ENCODE assay signal across 1 cellular context in the genomic region with DNA sequence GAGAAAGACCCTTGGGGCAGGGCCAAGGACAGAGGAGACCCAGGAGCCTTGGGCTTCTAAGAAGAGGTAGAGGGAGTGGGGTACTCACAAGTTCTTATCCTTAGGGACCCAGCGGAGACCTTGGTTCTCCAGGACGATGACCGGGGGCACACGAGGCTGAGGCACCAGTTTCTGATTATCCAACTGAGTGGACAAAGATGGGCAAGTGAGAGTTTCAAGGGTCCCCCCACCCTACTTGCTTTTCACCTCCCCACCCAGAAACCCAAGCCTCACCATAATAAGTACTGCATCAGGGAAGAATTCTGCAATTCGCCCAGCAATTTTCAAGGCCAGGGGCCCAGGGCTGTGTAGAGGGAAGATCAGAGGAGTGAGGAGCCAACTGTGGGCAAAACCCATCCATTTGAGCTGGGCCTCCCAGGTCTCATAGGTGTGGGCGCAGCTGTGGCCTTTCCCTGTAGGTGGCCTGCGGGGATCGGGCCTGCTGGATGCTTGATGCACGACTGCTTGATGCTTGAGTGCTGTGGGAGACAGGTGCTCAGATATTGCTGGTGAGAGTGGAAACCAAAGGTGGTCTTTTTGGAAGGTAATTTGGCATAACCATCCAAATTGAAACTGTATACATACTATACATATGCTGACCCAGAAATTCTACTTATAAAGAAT.
TF ChIP-seq lines count a peak whose summit lies in the region.

No MANE protein-coding gene starts in this region.

TF ChIP-seq in HepG2, 621 proteins besides CTCF, POLR2A, EP300 and RAD21 (continues in another document):
- TF ChIP-seq ZNF205 (CRISPR knock-in tag; IDR thresholded peaks at IDR 0.05) (no peak), ZNF44 (CRISPR knock-in tag; IDR thresholded peaks at IDR 0.05) (no peak), RCOR2 (CRISPR knock-in tag; IDR thresholded peaks at IDR 0.05) (no peak), CBFB (CRISPR knock-in tag; IDR thresholded peaks at IDR 0.05) (peak; percentile 45; the same call in 1 of the 2 replicates), ZNF709 (CRISPR knock-in tag; IDR thresholded peaks at IDR 0.05) (no peak), U2AF2 (IDR thresholded peaks at IDR 0.05; ENCODE audit: low read depth, low read length) (no peak), SAP130 (CRISPR knock-in tag; IDR thresholded peaks at IDR 0.05; ENCODE audit: low read depth) (peak; percentile 55), FOSL2 (CRISPR knock-in tag; IDR thresholded peaks at IDR 0.05) (no peak), IRX3 (CRISPR knock-in tag; IDR thresholded peaks at IDR 0.05; ENCODE audit: borderline replicate concordance, low read depth) (no peak), ZNF83 (CRISPR knock-in tag; IDR thresholded peaks at IDR 0.05; ENCODE audit: borderline replicate concordance) (no peak), ZNF274 (CRISPR knock-in tag; IDR thresholded peaks at IDR 0.05) (0 out of 2 replicates have a peak, but pooled peaks have one; percentile 40), POLR2G (IDR thresholded peaks at IDR 0.05; ENCODE audit: low read depth, low read length) (peak; percentile 25; the same call in 1 of the 2 replicates), KDM2A (CRISPR knock-in tag; IDR thresholded peaks at IDR 0.05; ENCODE audit: borderline replicate concordance, low read depth) (peak; percentile 55; the same call in 1 of the 2 replicates), MTA3 (CRISPR knock-in tag; IDR thresholded peaks at IDR 0.05) (peak; percentile 4; the same call in 1 of the 2 replicates), HES4 (CRISPR knock-in tag; IDR thresholded peaks at IDR 0.05; ENCODE audit: borderline replicate concordance) (no peak), ZFX (CRISPR knock-in tag; IDR thresholded peaks at IDR 0.05; ENCODE audit: low read depth) (peak; percentile 75), ONECUT2 (CRISPR knock-in tag; IDR thresholded peaks at IDR 0.05) (no peak), GZF1 (CRISPR knock-in tag; IDR thresholded peaks at IDR 0.05) (no peak), KAT7 (CRISPR knock-in tag; IDR thresholded peaks at IDR 0.05; ENCODE audit: borderline replicate concordance) (peak; percentile 15; the same call in 1 of the 2 replicates), ZSCAN29 (CRISPR knock-in tag; conservative IDR thresholded peaks at IDR 0.05) (no peak), MIXL1 (CRISPR knock-in tag; IDR thresholded peaks at IDR 0.05) (peak; percentile 57; the same call in 1 of the 2 replicates), ETV5 (CRISPR knock-in tag; IDR thresholded peaks at IDR 0.05; ENCODE audit: borderline replicate concordance) (no peak), ZNF230 (CRISPR knock-in tag; IDR thresholded peaks at IDR 0.05) (0 out of 2 replicates have a peak, but pooled peaks have one; percentile 57), PHF5A (CRISPR knock-in tag; IDR thresholded peaks at IDR 0.05; ENCODE audit: low read depth, unreplicated experiment) (no peak), ZBTB38 (CRISPR knock-in tag; IDR thresholded peaks at IDR 0.05) (peak; percentile 91), FOXA3 (CRISPR knock-in tag; IDR thresholded peaks at IDR 0.05) (0 out of 2 replicates have a peak, but pooled peaks have one; percentile 6), ZFY (CRISPR knock-in tag; IDR thresholded peaks at IDR 0.05) (peak; percentile 76), NFYB (CRISPR knock-in tag; IDR thresholded peaks at IDR 0.05) (no peak), MTA1 (CRISPR knock-in tag; IDR thresholded peaks at IDR 0.05; ENCODE audit: borderline replicate concordance) (peak; percentile 47; the same call in 1 of the 2 replicates), SOX6 (IDR thresholded peaks at IDR 0.05) (no peak), SOX6 (CRISPR knock-in tag; IDR thresholded peaks at IDR 0.05) (no peak), FOXO1 (CRISPR knock-in tag; IDR thresholded peaks at IDR 0.05) (0 out of 2 replicates have a peak, but pooled peaks have one; percentile 17), ZEB1 (IDR thresholded peaks at IDR 0.05; ENCODE audit: insufficient replicate concordance, low read depth) (no peak), KDM5B (CRISPR knock-in tag; IDR thresholded peaks at IDR 0.05; ENCODE audit: borderline replicate concordance) (peak; percentile 62; the same call in 1 of the 2 replicates), ZNF260 (CRISPR knock-in tag; IDR thresholded peaks at IDR 0.05; ENCODE audit: borderline replicate concordance, low read depth) (no peak)
- TF ChIP-seq, protein P1, sequence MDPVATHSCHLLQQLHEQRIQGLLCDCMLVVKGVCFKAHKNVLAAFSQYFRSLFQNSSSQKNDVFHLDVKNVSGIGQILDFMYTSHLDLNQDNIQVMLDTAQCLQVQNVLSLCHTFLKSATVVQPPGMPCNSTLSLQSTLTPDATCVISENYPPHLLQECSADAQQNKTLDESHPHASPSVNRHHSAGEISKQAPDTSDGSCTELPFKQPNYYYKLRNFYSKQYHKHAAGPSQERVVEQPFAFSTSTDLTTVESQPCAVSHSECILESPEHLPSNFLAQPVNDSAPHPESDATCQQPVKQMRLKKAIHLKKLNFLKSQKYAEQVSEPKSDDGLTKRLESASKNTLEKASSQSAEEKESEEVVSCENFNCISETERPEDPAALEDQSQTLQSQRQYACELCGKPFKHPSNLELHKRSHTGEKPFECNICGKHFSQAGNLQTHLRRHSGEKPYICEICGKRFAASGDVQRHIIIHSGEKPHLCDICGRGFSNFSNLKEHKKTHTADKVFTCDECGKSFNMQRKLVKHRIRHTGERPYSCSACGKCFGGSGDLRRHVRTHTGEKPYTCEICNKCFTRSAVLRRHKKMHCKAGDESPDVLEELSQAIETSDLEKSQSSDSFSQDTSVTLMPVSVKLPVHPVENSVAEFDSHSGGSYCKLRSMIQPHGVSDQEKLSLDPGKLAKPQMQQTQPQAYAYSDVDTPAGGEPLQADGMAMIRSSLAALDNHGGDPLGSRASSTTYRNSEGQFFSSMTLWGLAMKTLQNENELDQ (CRISPR knock-in tag; IDR thresholded peaks at IDR 0.05; ENCODE audit: borderline replicate concordance), result no peak
- TF ChIP-seq, protein P2, sequence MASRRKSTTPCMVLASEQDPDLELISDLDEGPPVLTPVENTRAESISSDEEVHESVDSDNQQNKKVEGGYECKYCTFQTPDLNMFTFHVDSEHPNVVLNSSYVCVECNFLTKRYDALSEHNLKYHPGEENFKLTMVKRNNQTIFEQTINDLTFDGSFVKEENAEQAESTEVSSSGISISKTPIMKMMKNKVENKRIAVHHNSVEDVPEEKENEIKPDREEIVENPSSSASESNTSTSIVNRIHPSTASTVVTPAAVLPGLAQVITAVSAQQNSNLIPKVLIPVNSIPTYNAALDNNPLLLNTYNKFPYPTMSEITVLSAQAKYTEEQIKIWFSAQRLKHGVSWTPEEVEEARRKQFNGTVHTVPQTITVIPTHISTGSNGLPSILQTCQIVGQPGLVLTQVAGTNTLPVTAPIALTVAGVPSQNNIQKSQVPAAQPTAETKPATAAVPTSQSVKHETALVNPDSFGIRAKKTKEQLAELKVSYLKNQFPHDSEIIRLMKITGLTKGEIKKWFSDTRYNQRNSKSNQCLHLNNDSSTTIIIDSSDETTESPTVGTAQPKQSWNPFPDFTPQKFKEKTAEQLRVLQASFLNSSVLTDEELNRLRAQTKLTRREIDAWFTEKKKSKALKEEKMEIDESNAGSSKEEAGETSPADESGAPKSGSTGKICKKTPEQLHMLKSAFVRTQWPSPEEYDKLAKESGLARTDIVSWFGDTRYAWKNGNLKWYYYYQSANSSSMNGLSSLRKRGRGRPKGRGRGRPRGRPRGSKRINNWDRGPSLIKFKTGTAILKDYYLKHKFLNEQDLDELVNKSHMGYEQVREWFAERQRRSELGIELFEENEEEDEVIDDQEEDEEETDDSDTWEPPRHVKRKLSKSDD (CRISPR knock-in tag; IDR thresholded peaks at IDR 0.05; ENCODE audit: low read depth), result no peak
- TF ChIP-seq, protein P3, sequence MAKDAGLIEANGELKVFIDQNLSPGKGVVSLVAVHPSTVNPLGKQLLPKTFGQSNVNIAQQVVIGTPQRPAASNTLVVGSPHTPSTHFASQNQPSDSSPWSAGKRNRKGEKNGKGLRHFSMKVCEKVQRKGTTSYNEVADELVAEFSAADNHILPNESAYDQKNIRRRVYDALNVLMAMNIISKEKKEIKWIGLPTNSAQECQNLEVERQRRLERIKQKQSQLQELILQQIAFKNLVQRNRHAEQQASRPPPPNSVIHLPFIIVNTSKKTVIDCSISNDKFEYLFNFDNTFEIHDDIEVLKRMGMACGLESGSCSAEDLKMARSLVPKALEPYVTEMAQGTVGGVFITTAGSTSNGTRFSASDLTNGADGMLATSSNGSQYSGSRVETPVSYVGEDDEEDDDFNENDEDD (CRISPR knock-in tag; IDR thresholded peaks at IDR 0.05; ENCODE audit: borderline replicate concordance), result peak; percentile 35; the same call in 1 of the 2 replicates
- TF ChIP-seq, protein P4, sequence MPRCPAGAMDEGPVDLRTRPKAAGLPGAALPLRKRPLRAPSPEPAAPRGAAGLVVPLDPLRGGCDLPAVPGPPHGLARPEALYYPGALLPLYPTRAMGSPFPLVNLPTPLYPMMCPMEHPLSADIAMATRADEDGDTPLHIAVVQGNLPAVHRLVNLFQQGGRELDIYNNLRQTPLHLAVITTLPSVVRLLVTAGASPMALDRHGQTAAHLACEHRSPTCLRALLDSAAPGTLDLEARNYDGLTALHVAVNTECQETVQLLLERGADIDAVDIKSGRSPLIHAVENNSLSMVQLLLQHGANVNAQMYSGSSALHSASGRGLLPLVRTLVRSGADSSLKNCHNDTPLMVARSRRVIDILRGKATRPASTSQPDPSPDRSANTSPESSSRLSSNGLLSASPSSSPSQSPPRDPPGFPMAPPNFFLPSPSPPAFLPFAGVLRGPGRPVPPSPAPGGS (CRISPR knock-in tag; IDR thresholded peaks at IDR 0.05), result 0 out of 2 replicates have a peak, but pooled peaks have one; percentile 50
- TF ChIP-seq, protein P5, sequence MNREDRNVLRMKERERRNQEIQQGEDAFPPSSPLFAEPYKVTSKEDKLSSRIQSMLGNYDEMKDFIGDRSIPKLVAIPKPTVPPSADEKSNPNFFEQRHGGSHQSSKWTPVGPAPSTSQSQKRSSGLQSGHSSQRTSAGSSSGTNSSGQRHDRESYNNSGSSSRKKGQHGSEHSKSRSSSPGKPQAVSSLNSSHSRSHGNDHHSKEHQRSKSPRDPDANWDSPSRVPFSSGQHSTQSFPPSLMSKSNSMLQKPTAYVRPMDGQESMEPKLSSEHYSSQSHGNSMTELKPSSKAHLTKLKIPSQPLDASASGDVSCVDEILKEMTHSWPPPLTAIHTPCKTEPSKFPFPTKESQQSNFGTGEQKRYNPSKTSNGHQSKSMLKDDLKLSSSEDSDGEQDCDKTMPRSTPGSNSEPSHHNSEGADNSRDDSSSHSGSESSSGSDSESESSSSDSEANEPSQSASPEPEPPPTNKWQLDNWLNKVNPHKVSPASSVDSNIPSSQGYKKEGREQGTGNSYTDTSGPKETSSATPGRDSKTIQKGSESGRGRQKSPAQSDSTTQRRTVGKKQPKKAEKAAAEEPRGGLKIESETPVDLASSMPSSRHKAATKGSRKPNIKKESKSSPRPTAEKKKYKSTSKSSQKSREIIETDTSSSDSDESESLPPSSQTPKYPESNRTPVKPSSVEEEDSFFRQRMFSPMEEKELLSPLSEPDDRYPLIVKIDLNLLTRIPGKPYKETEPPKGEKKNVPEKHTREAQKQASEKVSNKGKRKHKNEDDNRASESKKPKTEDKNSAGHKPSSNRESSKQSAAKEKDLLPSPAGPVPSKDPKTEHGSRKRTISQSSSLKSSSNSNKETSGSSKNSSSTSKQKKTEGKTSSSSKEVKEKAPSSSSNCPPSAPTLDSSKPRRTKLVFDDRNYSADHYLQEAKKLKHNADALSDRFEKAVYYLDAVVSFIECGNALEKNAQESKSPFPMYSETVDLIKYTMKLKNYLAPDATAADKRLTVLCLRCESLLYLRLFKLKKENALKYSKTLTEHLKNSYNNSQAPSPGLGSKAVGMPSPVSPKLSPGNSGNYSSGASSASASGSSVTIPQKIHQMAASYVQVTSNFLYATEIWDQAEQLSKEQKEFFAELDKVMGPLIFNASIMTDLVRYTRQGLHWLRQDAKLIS (CRISPR knock-in tag; IDR thresholded peaks at IDR 0.05), result no peak
- TF ChIP-seq, protein P6, sequence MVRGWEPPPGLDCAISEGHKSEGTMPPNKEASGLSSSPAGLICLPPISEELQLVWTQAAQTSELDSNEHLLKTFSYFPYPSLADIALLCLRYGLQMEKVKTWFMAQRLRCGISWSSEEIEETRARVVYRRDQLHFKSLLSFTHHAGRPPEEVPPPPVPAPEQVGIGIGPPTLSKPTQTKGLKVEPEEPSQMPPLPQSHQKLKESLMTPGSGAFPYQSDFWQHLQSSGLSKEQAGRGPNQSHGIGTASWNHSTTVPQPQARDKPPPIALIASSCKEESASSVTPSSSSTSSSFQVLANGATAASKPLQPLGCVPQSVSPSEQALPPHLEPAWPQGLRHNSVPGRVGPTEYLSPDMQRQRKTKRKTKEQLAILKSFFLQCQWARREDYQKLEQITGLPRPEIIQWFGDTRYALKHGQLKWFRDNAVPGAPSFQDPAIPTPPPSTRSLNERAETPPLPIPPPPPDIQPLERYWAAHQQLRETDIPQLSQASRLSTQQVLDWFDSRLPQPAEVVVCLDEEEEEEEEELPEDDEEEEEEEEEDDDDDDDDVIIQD (CRISPR knock-in tag; IDR thresholded peaks at IDR 0.05; ENCODE audit: low read depth), result 0 out of 2 replicates have a peak, but pooled peaks have one; percentile 41
- TF ChIP-seq, protein P7, sequence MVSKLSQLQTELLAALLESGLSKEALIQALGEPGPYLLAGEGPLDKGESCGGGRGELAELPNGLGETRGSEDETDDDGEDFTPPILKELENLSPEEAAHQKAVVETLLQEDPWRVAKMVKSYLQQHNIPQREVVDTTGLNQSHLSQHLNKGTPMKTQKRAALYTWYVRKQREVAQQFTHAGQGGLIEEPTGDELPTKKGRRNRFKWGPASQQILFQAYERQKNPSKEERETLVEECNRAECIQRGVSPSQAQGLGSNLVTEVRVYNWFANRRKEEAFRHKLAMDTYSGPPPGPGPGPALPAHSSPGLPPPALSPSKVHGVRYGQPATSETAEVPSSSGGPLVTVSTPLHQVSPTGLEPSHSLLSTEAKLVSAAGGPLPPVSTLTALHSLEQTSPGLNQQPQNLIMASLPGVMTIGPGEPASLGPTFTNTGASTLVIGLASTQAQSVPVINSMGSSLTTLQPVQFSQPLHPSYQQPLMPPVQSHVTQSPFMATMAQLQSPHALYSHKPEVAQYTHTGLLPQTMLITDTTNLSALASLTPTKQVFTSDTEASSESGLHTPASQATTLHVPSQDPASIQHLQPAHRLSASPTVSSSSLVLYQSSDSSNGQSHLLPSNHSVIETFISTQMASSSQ (IDR thresholded peaks at IDR 0.05; ENCODE audit: low read depth), result no peak
- TF ChIP-seq, protein P7 (CRISPR knock-in tag; IDR thresholded peaks at IDR 0.05; ENCODE audit: borderline replicate concordance), result 0 out of 2 replicates have a peak, but pooled peaks have one; percentile 32
